Comparison of ENCODE assay signal across 15 cellular contexts in genomic region chr6:41702771-41703494, GRCh38. TPM values are rescaled to one million over a fixed set of nuclear protein-coding genes. Genes with fewer than 3 reads are reported as not detected.
"Had no signal": no experiment of that assay in that cellular context is flagged by ENCODE, and none has a peak within 500 bp of the region (broad histone marks: within the 10 kb centered on the region; RNA-seq: fewer than 3 reads in every experiment).

No MANE protein-coding gene starts in this region.

- H3K9me3 ChIP-seq: colonic mucosa, pancreas had no signal

- DNase-seq: activated CD4-positive, alpha-beta T cell treated with anti-CD3 and anti-CD28 coated beads for 36 hours; activated CD8-positive, alpha-beta memory T cell treated with anti-CD3 and anti-CD28 coated beads, Interleukin-2, amount 50 U/mL, for 4 hours; activated CD8-positive, alpha-beta T cell treated with anti-CD3 and anti-CD28 coated beads for 36 hours; colonic mucosa; effector memory CD8-positive, alpha-beta T cell; nephron progenitor cell; pancreas; stimulated activated CD4-positive, alpha-beta T cell treated with anti-CD3 and anti-CD28 coated beads, Interleukin-2, amount 100 ng/mL, for 48 hours; T-cell; T1000; trophoblast cell had no signal

- H3K36me3 ChIP-seq: colonic mucosa, pancreas had no signal

- H3K27ac ChIP-seq: colonic mucosa, epithelial cell of prostate, hepatocyte, pancreas had no signal

- H2AFZ ChIP-seq: hepatocyte had no signal

- ATAC-seq: activated CD4-positive, alpha-beta T cell treated with anti-CD3 and anti-CD28 coated beads for 36 hours; activated CD8-positive, alpha-beta T cell treated with anti-CD3 and anti-CD28 coated beads for 36 hours; effector memory CD8-positive, alpha-beta T cell; pancreas; T-cell had no signal

- H3K4me2 ChIP-seq: hepatocyte had no signal

- H3K27me3 ChIP-seq: colonic mucosa, hepatocyte, pancreas had no signal

- H3K27me3 Mint-ChIP-seq: activated CD4-positive, alpha-beta T cell treated with anti-CD3 and anti-CD28 coated beads for 36 hours; activated CD8-positive, alpha-beta T cell treated with anti-CD3 and anti-CD28 coated beads for 36 hours; effector memory CD8-positive, alpha-beta T cell; T-cell had no signal

- H3K4me3 Mint-ChIP-seq: activated CD4-positive, alpha-beta T cell treated with anti-CD3 and anti-CD28 coated beads for 36 hours; activated CD8-positive, alpha-beta T cell treated with anti-CD3 and anti-CD28 coated beads for 36 hours; nephron progenitor cell; T-cell had no signal

- H3K9me3 Mint-ChIP-seq: activated CD8-positive, alpha-beta T cell treated with anti-CD3 and anti-CD28 coated beads for 36 hours; effector memory CD8-positive, alpha-beta T cell; nephron progenitor cell; T-cell had no signal

- H3K27ac Mint-ChIP-seq: activated CD4-positive, alpha-beta T cell treated with anti-CD3 and anti-CD28 coated beads for 36 hours; activated CD8-positive, alpha-beta T cell treated with anti-CD3 and anti-CD28 coated beads for 36 hours; nephron progenitor cell; T-cell had no signal

- FAIRE-seq: astrocyte, pancreas had no signal

- H3K4me3 ChIP-seq: colonic mucosa, hepatocyte, pancreas had no signal

RNA-seq across cellular contexts. Expression of gene PGC, which starts 44.3 kb away (rescaled TPM):
- total RNA-seq: activated CD4-positive, alpha-beta T cell treated with anti-CD3 and anti-CD28 coated beads for 36 hours; activated CD8-positive, alpha-beta T cell treated with anti-CD3 and anti-CD28 coated beads for 36 hours; astrocyte; lung microvascular endothelial cell had no signal
